In genomic region chr10:69333865-69334257, GRCh38 we compare ENCODE assay signal across 1 cellular context.
TF ChIP-seq lines count a peak whose summit lies in the region.

No MANE protein-coding gene starts in this region.

TF ChIP-seq in K562, 482 proteins besides CTCF, POLR2A, EP300 and RAD21:
- TF ChIP-seq ARNT (IDR thresholded peaks at IDR 0.05) (0 out of 4 replicates have a peak, but pooled peaks of 1 of the 2 experiments have one; percentile 36), CEBPB (tag; IDR thresholded peaks at IDR 0.05) (peak; percentile 94), CEBPG (CRISPR knock-in tag; IDR thresholded peaks at IDR 0.05) (peak; percentile 48; the same call in 1 of the 2 replicates), CEBPG (tag; conservative IDR thresholded peaks at IDR 0.05 in 1 of 2, IDR thresholded peaks at IDR 0.05 in 1 of 2) (0 out of 4 replicates have a peak, but pooled peaks of 1 of the 2 experiments have one; percentile 17), TRIM28 (IDR thresholded peaks at IDR 0.05) (0 out of 2 replicates have a peak, but pooled peaks have one; percentile 19), SMARCA5 (IDR thresholded peaks at IDR 0.05) (peak; percentile 52; the same call in 1 of the 2 replicates)
